In genomic region chr17:20226814-20227482, GRCh38 we compare ENCODE assay signal across 8 cellular contexts.
DNase-seq lines count a peak whose midpoint lies in the region; ATAC-seq, FAIRE-seq and TF ChIP-seq lines count a peak whose summit lies in the region.

No MANE protein-coding gene starts in this region.

- H3K4me3 ChIP-seq in A673 (ENCODE audit: low read depth, low read length, poor library complexity, severe bottlenecking) (no peak overlapping the region), psoas muscle (no peak overlapping the region)

- no peaks in the 10 kb centered on the region for H3K9me3 Mint-ChIP-seq in activated naive CD8-positive, alpha-beta T cell treated with anti-CD3 and anti-CD28 coated beads, Interleukin-2, amount 50 U/mL, for 24 hours

- H3K4me1 Mint-ChIP-seq in activated naive CD8-positive, alpha-beta T cell treated with anti-CD3 and anti-CD28 coated beads, Interleukin-2, amount 50 U/mL, for 24 hours = peaks cover 6% of the 10 kb centered on the region

- H3K27ac ChIP-seq in A673 (ENCODE audit: low read depth, low read length, poor library complexity, severe bottlenecking) (no peak overlapping the region), psoas muscle (peak overlapping the region; percentile 50)

- peak; percentile 84 for DNase-seq in A673 (ENCODE audit: low spot score)
- peak; percentile 2 for DNase-seq in NCI-H1048 (lab: John Stamatoyannopoulos, UW)
- DNase-seq in SW480 (ENCODE audit: low spot score) = peak; percentile 53
- peak; percentile 81 for DNase-seq in activated naive CD8-positive, alpha-beta T cell treated with anti-CD3 and anti-CD28 coated beads, Interleukin-2, amount 50 U/mL, for 24 hours
- peak; percentile 86 for DNase-seq in cardiac septum (ENCODE audit: low spot score)
- DNase-seq in psoas muscle = peak; percentile 80 to 86
- peak; percentile 82 for DNase-seq in urothelium cell line (ENCODE audit: low spot score)

- FAIRE-seq in urothelium cell line (lab: Jason Lieb, UNC) = no peak

- intact Hi-C loops in A673 (cut with micrococcal nuclease; ENCODE audit: unreplicated experiment) (loop anchor here (1.0 to 10.0 kb wide), 2 partner anchors 93 to 628 kb away; no protein-coding TSS in a partner anchor), cardiac septum (cut with DNase I) (loop anchor here (5.0 to 10.0 kb wide), 3 partner anchors 90 to 232 kb away; no protein-coding TSS in a partner anchor), psoas muscle (cut with DNase I) (loop anchor here (5.0 to 10.0 kb wide), 4 partner anchors 98 to 768 kb away; no protein-coding TSS in a partner anchor)

- no peaks in the 10 kb centered on the region for H3K27me3 Mint-ChIP-seq in activated naive CD8-positive, alpha-beta T cell treated with anti-CD3 and anti-CD28 coated beads, Interleukin-2, amount 50 U/mL, for 24 hours

- H3K9me3 ChIP-seq in A673 (ENCODE audit: low read depth, low read length, poor library complexity, severe bottlenecking) = no peaks in the 10 kb centered on the region
- no peaks in the 10 kb centered on the region for H3K9me3 ChIP-seq in psoas muscle

- BruUV-seq in A673 (replicated peaks; lab: Mats Ljungman, UMichigan) = no TSS peak

- ATAC-seq in GM19023 (IDR thresholded peaks at IDR 0.05; ENCODE audit: unreplicated experiment) (peak; percentile 57), psoas muscle (peak; percentile 89 to 96 (median 94))
- peak; percentile 88 for ATAC-seq in activated naive CD8-positive, alpha-beta T cell treated with anti-CD3 and anti-CD28 coated beads, Interleukin-2, amount 50 U/mL, for 24 hours

- H3K4me3 Mint-ChIP-seq in activated naive CD8-positive, alpha-beta T cell treated with anti-CD3 and anti-CD28 coated beads, Interleukin-2, amount 50 U/mL, for 24 hours = no peak overlapping the region

- 32 to 41% (median 36%) methylated on average over 8 of the region's 8 CpGs for WGBS in psoas muscle, 3 donors

- POLR2A ChIA-PET in A673 (lab: Charles Lee; ENCODE audit: low non-redundant PET) = no interaction called here

- H3K27me3 ChIP-seq in A673 (replicated peaks; ENCODE audit: insufficient read depth, low read depth, low read length, poor library complexity) = no peaks in the 10 kb centered on the region
- H3K27me3 ChIP-seq in psoas muscle (ENCODE audit: insufficient read depth in 3 of 3, low read length in 2 of 3) = no peaks in the 10 kb centered on the region

- H3K36me3 Mint-ChIP-seq in activated naive CD8-positive, alpha-beta T cell treated with anti-CD3 and anti-CD28 coated beads, Interleukin-2, amount 50 U/mL, for 24 hours (ENCODE audit: low read depth) = no peaks in the 10 kb centered on the region

- H3K27ac Mint-ChIP-seq in activated naive CD8-positive, alpha-beta T cell treated with anti-CD3 and anti-CD28 coated beads, Interleukin-2, amount 50 U/mL, for 24 hours = no peak overlapping the region

- CTCF ChIA-PET in A673 (lab: Charles Lee) = interaction anchor here (0.5 to 1.1 kb wide), 3 partner anchors 93 to 120 kb away, joined by 3 to 9 read pairs (median 3); no protein-coding TSS in a partner anchor

- peak; percentile 96 for TF ChIP-seq CTCF in A673 (conservative IDR thresholded peaks at IDR 0.05; ENCODE audit: low read depth, low read length)
- peak; percentile 78 for TF ChIP-seq CTCF in psoas muscle (IDR thresholded peaks at IDR 0.05)

- no peaks in the 10 kb centered on the region for H3K36me3 ChIP-seq in A673 (ENCODE audit: insufficient read depth, low read length, poor library complexity, severe bottlenecking)
- H3K36me3 ChIP-seq in psoas muscle (ENCODE audit: insufficient read depth in 1 of 2, low read depth in 1 of 2) = peaks cover 0 to 1% of the 10 kb centered on the region in 2 donors

- H3K4me1 ChIP-seq in A673 (ENCODE audit: insufficient read depth, low read length, poor library complexity, severe bottlenecking) = no peaks in the 10 kb centered on the region
- peaks cover 3% of the 10 kb centered on the region for H3K4me1 ChIP-seq in psoas muscle

Comparison
In these comparisons a context has a peak if more than half of its experiments do, and no peak if none do; other contexts are left out.
1. DNase-seq: peak in every context shown above with its lines; median percentile 86 in cardiac septum; 84 in A673; 83 in psoas muscle; 82 in urothelium cell line; 81 in activated naive CD8-positive, alpha-beta T cell treated with anti-CD3 and anti-CD28 coated beads, Interleukin-2, amount 50 U/mL, for 24 hours; 53 in SW480; 2 in NCI-H1048.